ENCODE assay signal across 2 cellular contexts in the genomic region with DNA sequence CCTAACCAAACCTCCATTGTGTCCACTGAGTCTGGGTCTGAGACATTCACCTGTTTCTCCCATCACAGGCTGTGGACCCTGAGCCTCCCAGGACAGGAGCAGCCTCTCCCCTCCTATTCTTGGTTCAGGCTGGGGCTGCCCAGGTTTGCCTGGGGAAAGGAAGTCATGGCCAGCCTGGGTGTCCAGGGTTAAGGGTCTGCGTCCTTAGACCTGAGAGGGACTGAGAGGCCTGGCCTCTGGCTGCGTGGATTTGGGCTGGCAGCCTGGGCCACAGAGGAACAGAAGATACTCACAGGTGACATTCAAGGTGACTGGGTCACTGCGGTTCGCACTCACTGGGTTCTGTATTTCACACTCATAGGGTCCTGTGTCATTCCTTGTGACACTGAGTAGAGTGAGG. TPM values are rescaled to one million over a fixed set of nuclear protein-coding genes. Genes with fewer than 3 reads are reported as not detected.
"Had no signal": no experiment of that assay in that cellular context is flagged by ENCODE, and none has a peak within 500 bp of the region (broad histone marks: within the 10 kb centered on the region; RNA-seq: fewer than 3 reads in every experiment).

No MANE protein-coding gene starts in this region.

RNA-seq across cellular contexts. Expression of a gene that starts 6.7 kb away (rescaled TPM):
- total RNA-seq: fibroblast of lung, frontal cortex had no signal
